8 cellular contexts compared by ENCODE assay signal in genomic region chr9:33076360-33077004, GRCh38. TPM values are rescaled to one million over a fixed set of nuclear protein-coding genes. Genes with fewer than 3 reads are reported as not detected.
A peak's percentile ranks its signal among the peaks of the same experiment; 100 is the strongest.
DNase-seq lines count a peak whose midpoint lies in the region; ATAC-seq and TF ChIP-seq lines count a peak whose summit lies in the region.

Gene SMU1 (minus strand): TSS chr9:33076674. CDS start chr9:33076608, 66 bp downstream.

- H3K9me3 ChIP-seq in Karpas-422 (ENCODE audit: low read length) (no peaks in the 10 kb centered on the region), esophagus squamous epithelium (no peaks in the 10 kb centered on the region)

- H3K36me3 ChIP-seq in Karpas-422 (ENCODE audit: insufficient read depth, low read length) (peaks cover 16% of the 10 kb centered on the region), esophagus squamous epithelium (peaks cover 0 to 35% (median 18%) of the 10 kb centered on the region in 3 donors)

- ATAC-seq in GM21825 (IDR thresholded peaks at IDR 0.05; ENCODE audit: unreplicated experiment) = peak; percentile 98

- H4K20me1 ChIP-seq in Karpas-422 (ENCODE audit: insufficient read depth, low read depth, low read length) = 0 out of 2 replicates have a peak, but pooled peaks cover 16% of the 10 kb centered on the region

- peak within 1 kb of the TSS; percentile 81 for H3K9ac ChIP-seq in Karpas-422 (ENCODE audit: low read length)

- intact Hi-C loops in esophagus squamous epithelium (cut with DNase I) = no loop called here

- TF ChIP-seq POLR2A in esophagus squamous epithelium (IDR thresholded peaks at IDR 0.05) = peak in 3 of 4 donors; percentile 69 to 83 (median 78)

- peak within 1 kb of the TSS; percentile 72; the same call in 1 of the 2 replicates for H2AFZ ChIP-seq in Karpas-422 (ENCODE audit: low read length)

- H3K9me2 ChIP-seq in Karpas-422 (replicated peaks; ENCODE audit: insufficient read depth, low read length) = no peaks in the 10 kb centered on the region

- no peaks in the 10 kb centered on the region for H3K27me3 ChIP-seq in Karpas-422 (ENCODE audit: low read length)
- no peaks in the 10 kb centered on the region for H3K27me3 ChIP-seq in esophagus squamous epithelium

- peak within 1 kb of the TSS; percentile 90 for H3K4me3 ChIP-seq in Karpas-422 (ENCODE audit: low read length)
- peak within 1 kb of the TSS; percentile 66 to 86 (median 78) for H3K4me3 ChIP-seq in esophagus squamous epithelium

- peak in 2 of 6 experiments; percentile 2 to 11 for TF ChIP-seq CTCF in esophagus squamous epithelium (IDR thresholded peaks at IDR 0.05)

- H3K4me1 ChIP-seq in Karpas-422 (ENCODE audit: low read length) = peaks cover 24% of the 10 kb centered on the region
- peaks cover 7 to 49% (median 19%) of the 10 kb centered on the region in 3 donors for H3K4me1 ChIP-seq in esophagus squamous epithelium

- DNase-seq in DMS79 treated with DMSO at 0.1 percent for 48 hours (lab: John Stamatoyannopoulos, UW) (peak; percentile 97), Karpas-422 (peak; percentile 98), RKO (ENCODE audit: low spot score) (peak; percentile 98), activated T-helper 1 cell treated with Interleukin-2 at 50 U/mL for 16 hours (ENCODE audit: low read depth) (peak; percentile 91), esophagus squamous epithelium (lab: John Stamatoyannopoulos, UW) (peak; percentile 84), myocyte (ENCODE audit: low read depth) (peak; percentile 98)
- peak; percentile 86 to 94 for DNase-seq in stimulated activated CD8-positive, alpha-beta memory T cell treated with anti-CD3 and anti-CD28 coated beads, Interleukin-7, amount 100 ng/mL, for 48 hours (ENCODE audit: extremely low read depth in 1 of 2, low read depth in 1 of 2)

- H3K4me2 ChIP-seq in Karpas-422 (ENCODE audit: low read depth, low read length, poor library complexity, severe bottlenecking) = peak within 1 kb of the TSS; percentile 91

- 0% methylated on average over 10 to 11 of the region's 45 CpGs for WGBS in esophagus squamous epithelium, 2 donors

- peak within 1 kb of the TSS; percentile 40; the same call in 1 of the 2 replicates for H3K27ac ChIP-seq in Karpas-422 (ENCODE audit: low read length)
- peak within 1 kb of the TSS; percentile 92 to 98 (median 96) for H3K27ac ChIP-seq in esophagus squamous epithelium

- H3K79me2 ChIP-seq in Karpas-422 (ENCODE audit: low read length) = peaks cover 48% of the 10 kb centered on the region

RNA-seq across cellular contexts. Expression of gene SMU1, which starts in this region (rescaled TPM):
- 12.2 and 18.4 TPM in 2 replicates for total RNA-seq in Karpas-422 (2014; rRNA removed; shearing (Covaris generic); ENCODE audit: low replicate concordance)
- total RNA-seq in esophagus squamous epithelium (10 to 100 TPM in 3 of 4 donors, 1 to 10 TPM in 1; 9.4 to 19.1 (median 13.6) TPM), myocyte (19.6 and 20.3 TPM in 2 replicates)
- polyA plus RNA-seq in myocyte (2012) = 11.8 TPM

Comparison
In these comparisons a context has a peak if more than half of its experiments do, and no peak if none do; other contexts are left out.
1. Peak in every context shown above with its lines: DNase-seq, ATAC-seq, H3K4me3 ChIP-seq and H3K27ac ChIP-seq.